ENCODE assay signal across 8 cellular contexts in the genomic region with DNA sequence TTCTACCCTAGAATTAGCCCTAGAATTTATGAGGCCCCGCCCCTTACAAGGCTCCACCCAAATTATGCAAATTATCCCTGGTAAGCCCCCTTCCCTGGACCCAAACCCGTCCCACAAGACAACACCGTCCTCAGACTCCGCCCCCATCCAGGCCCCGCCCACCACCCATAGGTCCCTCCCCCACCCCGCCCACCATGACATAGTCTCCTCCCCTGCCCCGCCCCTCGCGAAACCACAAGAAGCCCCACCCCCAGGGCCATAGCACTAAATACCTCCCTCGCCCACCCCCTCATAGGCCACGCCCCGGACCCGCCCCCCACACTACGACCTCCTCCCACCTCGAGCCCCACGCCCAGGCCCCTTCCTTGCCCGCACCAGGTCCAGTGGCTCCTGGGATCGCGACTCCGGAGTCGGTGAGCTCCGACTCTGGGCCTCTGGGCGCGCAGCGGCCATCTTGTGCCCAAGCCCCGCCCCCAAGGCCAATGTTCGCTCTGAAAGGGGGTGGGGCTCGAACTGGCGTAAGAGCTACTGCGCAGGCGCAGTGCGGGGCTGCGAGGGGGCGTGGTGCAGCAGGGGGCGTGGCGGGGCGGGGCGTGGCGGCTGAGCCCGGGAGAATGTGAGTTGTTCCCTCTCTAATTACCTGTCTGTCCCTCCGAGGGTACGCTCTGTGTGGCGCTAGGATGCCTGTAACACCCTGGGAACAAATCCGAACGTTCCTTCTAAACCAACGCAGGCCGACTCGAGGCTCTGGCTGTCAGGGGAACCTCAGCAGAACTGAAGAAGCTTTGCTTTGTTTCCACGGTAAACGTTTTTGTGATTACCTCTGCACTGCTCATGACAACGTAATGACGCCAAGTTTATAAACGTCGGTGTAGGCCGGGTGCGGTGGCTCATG. TPM values are rescaled to one million over a fixed set of nuclear protein-coding genes. Genes with fewer than 3 reads are reported as not detected.
DNase-seq lines count a peak whose midpoint lies in the region; ATAC-seq and TF ChIP-seq lines count a peak whose summit lies in the region.

ZNF784 (minus strand) TSS at position 458 of the 895 bp plus-strand sequence; CDS start at position 453, 5 bp downstream.

- peak; percentile 67 to 72 for ATAC-seq in activated T-cell treated with anti-CD3 and anti-CD28 coated beads, Interleukin-2, amount 50 U/mL, for 72 hours (replicated peaks in 1 of 2)

- DNase-seq in AG09309 (ENCODE audit: low read depth) (no peak), GM19240 (ENCODE audit: insufficient read length, low spot score) (peak; percentile 92), PC-9 (peak; percentile 83 to 94), esophagus muscularis mucosa (ENCODE audit: extremely low spot score) (peak; percentile 98)
- peak; percentile 92 to 96 for DNase-seq in activated T-cell treated with anti-CD3 and anti-CD28 coated beads, Interleukin-2, amount 50 U/mL, for 72 hours
- DNase-seq in stimulated activated CD8-positive, alpha-beta memory T cell treated with anti-CD3 and anti-CD28 coated beads, Interleukin-4, amount 100 ng/mL, for 48 hours: peak; percentile 96

- H3K27me3 ChIP-seq in PC-9 (ENCODE audit: insufficient read depth, low read depth) (no peaks in the 10 kb centered on the region), esophagus muscularis mucosa (no peaks in the 10 kb centered on the region), muscle layer of duodenum (ENCODE audit: low read depth, low read length) (no peaks in the 10 kb centered on the region)

- H3K27me3 Mint-ChIP-seq in activated T-cell treated with anti-CD3 and anti-CD28 coated beads, Interleukin-2, amount 50 U/mL, for 72 hours (ENCODE audit: low read depth): peaks cover 6% of the 10 kb centered on the region

- no peak for TF ChIP-seq EP300 in esophagus muscularis mucosa (IDR thresholded peaks at IDR 0.05)

- H3K4me3 Mint-ChIP-seq in activated T-cell treated with anti-CD3 and anti-CD28 coated beads, Interleukin-2, amount 50 U/mL, for 72 hours: peak within 1 kb of the TSS; percentile 85 to 88

- no peaks in the 10 kb centered on the region for H3K9me2 ChIP-seq in PC-9 (ENCODE audit: insufficient read depth)

- no peaks in the 10 kb centered on the region for H3K9me3 Mint-ChIP-seq in activated T-cell treated with anti-CD3 and anti-CD28 coated beads, Interleukin-2, amount 50 U/mL, for 72 hours

- no peaks in the 10 kb centered on the region for H3K79me2 ChIP-seq in PC-9 (ENCODE audit: low read depth)

- H3K4me1 ChIP-seq in PC-9 (replicated peaks; ENCODE audit: insufficient read depth) (peaks cover 14% of the 10 kb centered on the region), esophagus muscularis mucosa (peaks cover 5 to 34% (median 24%) of the 10 kb centered on the region in 4 donors), muscle layer of duodenum (ENCODE audit: control insufficient read depth in 1 of 2, insufficient read depth in 2 of 2, low read length in 2 of 2) (peaks cover 0 to 15% of the 10 kb centered on the region in 2 donors)

- POLR2A ChIA-PET in PC-9 (lab: Charles Lee; ENCODE audit: unreplicated experiment): interaction anchor here (0.6 to 1.0 kb wide), 19 partner anchors 12 to 1151 kb away, joined by 3 to 17 read pairs (median 8); partner anchors contain the start of genes CDC42EP5, ZNF628 and ZNF865

- peak within 1 kb of the TSS; percentile 88 for H2AFZ ChIP-seq in PC-9

- TF ChIP-seq POLR2A in esophagus muscularis mucosa (IDR thresholded peaks at IDR 0.05; ENCODE audit: low read depth): no peak

- H3K9me3 ChIP-seq in KOPT-K1 (ENCODE audit: insufficient read depth, low read length, poor library complexity, severe bottlenecking): no peaks in the 10 kb centered on the region
- H3K9me3 ChIP-seq in PC-9 (ENCODE audit: insufficient read depth, low read depth): no peaks in the 10 kb centered on the region
- no peaks in the 10 kb centered on the region for H3K9me3 ChIP-seq in esophagus muscularis mucosa
- no peaks in the 10 kb centered on the region for H3K9me3 ChIP-seq in muscle layer of duodenum (ENCODE audit: control insufficient read depth in 1 of 2, low read length in 2 of 2)

- peaks cover 52% of the 10 kb centered on the region for H3K4me1 Mint-ChIP-seq in activated T-cell treated with anti-CD3 and anti-CD28 coated beads, Interleukin-2, amount 50 U/mL, for 72 hours (ENCODE audit: low read depth)

- H3K36me3 ChIP-seq in KOPT-K1 (ENCODE audit: insufficient read depth, low read length) (no peaks in the 10 kb centered on the region), PC-9 (ENCODE audit: low read depth) (no peaks in the 10 kb centered on the region), esophagus muscularis mucosa (peaks cover 6 to 24% (median 15%) of the 10 kb centered on the region in 4 donors), muscle layer of duodenum (ENCODE audit: control insufficient read depth in 1 of 2, insufficient read depth in 2 of 2, low read length in 2 of 2) (peaks cover 3 to 19% of the 10 kb centered on the region in 2 donors)

- intact Hi-C loops in PC-9 (cut with micrococcal nuclease; ENCODE audit: unreplicated experiment): loop anchor here (1.0 kb wide), 3 partner anchors 19 to 107 kb away; partner anchors contain the start of gene ZNF865
- intact Hi-C loops in esophagus muscularis mucosa (cut with DNase I): no loop called here

- H3K4me2 ChIP-seq in PC-9: peak within 1 kb of the TSS; percentile 92

- WGBS in esophagus muscularis mucosa: under 1% methylated on average over 18 of the region's 56 CpGs

- CTCF ChIA-PET in PC-9 (lab: Charles Lee): interaction anchor here (0.6 to 1.0 kb wide), 6 partner anchors 15 to 365 kb away, joined by 3 to 14 read pairs (median 6); partner anchors contain the start of gene PPP6R1

- TF ChIP-seq CTCF in AG09309 (IDR thresholded peaks at IDR 0.05; ENCODE audit: control insufficient read depth, insufficient read depth, low read depth, low read length, missing control alignments) (no peak), PC-9 (conservative IDR thresholded peaks at IDR 0.05) (no peak), esophagus muscularis mucosa (IDR thresholded peaks at IDR 0.05) (peak in 1 of 3 experiments; percentile 6)

- H3K36me3 Mint-ChIP-seq in activated T-cell treated with anti-CD3 and anti-CD28 coated beads, Interleukin-2, amount 50 U/mL, for 72 hours (ENCODE audit: insufficient read depth in 2 of 2): peaks cover 0 to 8% of the 10 kb centered on the region in 2 donors

- peak within 1 kb of the TSS; percentile 59 for H3K4me3 ChIP-seq in AG09309 (ENCODE audit: control insufficient read depth, low read depth, low read length)
- peak within 1 kb of the TSS; percentile 62 for H3K4me3 ChIP-seq in PC-9
- peak within 1 kb of the TSS; percentile 59 to 77 (median 68) for H3K4me3 ChIP-seq in esophagus muscularis mucosa
- H3K4me3 ChIP-seq in muscle layer of duodenum (ENCODE audit: low read depth in 1 of 2, low read length in 2 of 2): peak within 1 kb of the TSS; percentile 65 to 66

- peaks cover 22% of the 10 kb centered on the region for H3F3A ChIP-seq in PC-9 (ENCODE audit: insufficient read depth, low read depth)

- peaks cover 10% of the 10 kb centered on the region for H4K20me1 ChIP-seq in PC-9 (ENCODE audit: insufficient read depth)

- no TSS peak for BruUV-seq in PC-9 (replicated peaks; lab: Mats Ljungman, UMichigan)

- H3K27ac Mint-ChIP-seq in activated T-cell treated with anti-CD3 and anti-CD28 coated beads, Interleukin-2, amount 50 U/mL, for 72 hours: peak within 1 kb of the TSS; percentile 97

- H3K27ac ChIP-seq in KOPT-K1 (ENCODE audit: low read depth, low read length, poor library complexity, severe bottlenecking) (peak within 1 kb of the TSS; percentile 69), PC-9 (peak within 1 kb of the TSS; percentile 75), esophagus muscularis mucosa (replicated peaks in 1 of 4) (peak within 1 kb of the TSS; percentile 90 to 96 (median 94)), muscle layer of duodenum (ENCODE audit: low read length) (peak within 1 kb of the TSS; percentile 69)

RNA-seq across cellular contexts. Expression of gene ZNF784, which starts in this region (rescaled TPM):
- total RNA-seq in PC-9 (2021): 5.4 and 7.7 TPM in 2 replicates
- 1 to 10 TPM; 4.3 to 6.9 TPM for total RNA-seq in activated T-cell treated with anti-CD3 and anti-CD28 coated beads, Interleukin-2, amount 50 U/mL, for 72 hours
- total RNA-seq in esophagus muscularis mucosa: 1 to 10 TPM; 2.5 to 6.3 (median 4.0) TPM
